In the genomic region with DNA sequence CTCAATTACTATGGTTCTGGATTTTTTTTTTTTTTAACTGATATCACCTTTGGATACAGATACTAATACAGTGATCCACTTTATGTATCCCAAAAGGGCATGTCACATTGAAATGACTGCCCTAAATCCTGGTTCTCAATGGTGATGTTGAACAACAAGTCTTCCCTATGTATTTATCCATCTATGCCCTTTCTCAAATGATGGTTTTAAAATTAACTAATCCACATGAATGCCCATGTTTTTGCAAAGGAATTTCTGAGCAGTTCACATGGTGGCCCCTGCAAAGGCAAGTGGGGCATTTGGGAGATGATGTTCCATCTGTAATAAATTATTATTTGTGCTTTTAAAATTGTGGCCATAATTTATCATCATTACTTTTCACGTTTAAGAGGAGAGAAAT, we compare ENCODE assay signal across 12 cellular contexts. TPM values are rescaled to one million over a fixed set of nuclear protein-coding genes. Genes with fewer than 3 reads are reported as not detected.
"Had no signal": no experiment of that assay in that cellular context is flagged by ENCODE, and none has a peak within 500 bp of the region (broad histone marks: within the 10 kb centered on the region; RNA-seq: fewer than 3 reads in every experiment).

No MANE protein-coding gene starts in this region.

- DNase-seq: activated CD4-positive, alpha-beta T cell treated with anti-CD3 and anti-CD28 coated beads for 1 hour; activated CD8-positive, alpha-beta memory T cell treated with anti-CD3 and anti-CD28 coated beads for 24 hours; activated gamma-delta T cell treated with Interleukin-2 at 50 U/mL for 16 hours; colonic mucosa; stimulated activated naive B cell treated with anti-CD40 and anti-IgM and Interleukin-4, amounts not matched to agents 10 μg/mL and 1 μg/mL and 100 μg/mL, for 72 hours had no signal

- ATAC-seq: activated naive CD4-positive, alpha-beta T cell treated with anti-CD3 and anti-CD28 coated beads, Interleukin-2, amount 50 U/mL, for 72 hours; stimulated activated naive B cell treated with anti-CD40 and anti-IgM and Interleukin-4, amounts not matched to agents 10 μg/mL and 1 μg/mL and 100 μg/mL, for 72 hours had no signal

- H3K4me3 ChIP-seq: cardiac muscle cell, colonic mucosa, lung, ovary had no signal

- H3K27me3 ChIP-seq: ovary had no signal

- H3K4me1 ChIP-seq: colonic mucosa had no signal

- H3K27ac ChIP-seq: cardiac muscle cell, colonic mucosa, ovary, WERI-Rb-1 had no signal

- H3K9me3 ChIP-seq: colonic mucosa, ovary, sigmoid colon had no signal

- H3K36me3 ChIP-seq: cardiac muscle cell, colonic mucosa, ovary, sigmoid colon, WERI-Rb-1 had no signal

RNA-seq across cellular contexts. Expression of gene ADGRB3, which starts 2.7 kb away (rescaled TPM):
- total RNA-seq: activated naive CD4-positive, alpha-beta T cell treated with anti-CD3 and anti-CD28 coated beads, Interleukin-2, amount 50 U/mL, for 72 hours; activated T-helper 1 cell treated with anti-CD3 and anti-CD28 coated beads, Interleukin-12 subunit alpha, Interleukin-12 subunit beta, Interleukin-2, Interleukin-4 antibody, amounts not matched to agents 30 ng/mL and 10 ng/mL and 1 ng/mL, durations not matched to agents 14 hours and 24 hours and 36 hours had no signal
